Comparison of ENCODE assay signal across 8 cellular contexts in the genomic region with DNA sequence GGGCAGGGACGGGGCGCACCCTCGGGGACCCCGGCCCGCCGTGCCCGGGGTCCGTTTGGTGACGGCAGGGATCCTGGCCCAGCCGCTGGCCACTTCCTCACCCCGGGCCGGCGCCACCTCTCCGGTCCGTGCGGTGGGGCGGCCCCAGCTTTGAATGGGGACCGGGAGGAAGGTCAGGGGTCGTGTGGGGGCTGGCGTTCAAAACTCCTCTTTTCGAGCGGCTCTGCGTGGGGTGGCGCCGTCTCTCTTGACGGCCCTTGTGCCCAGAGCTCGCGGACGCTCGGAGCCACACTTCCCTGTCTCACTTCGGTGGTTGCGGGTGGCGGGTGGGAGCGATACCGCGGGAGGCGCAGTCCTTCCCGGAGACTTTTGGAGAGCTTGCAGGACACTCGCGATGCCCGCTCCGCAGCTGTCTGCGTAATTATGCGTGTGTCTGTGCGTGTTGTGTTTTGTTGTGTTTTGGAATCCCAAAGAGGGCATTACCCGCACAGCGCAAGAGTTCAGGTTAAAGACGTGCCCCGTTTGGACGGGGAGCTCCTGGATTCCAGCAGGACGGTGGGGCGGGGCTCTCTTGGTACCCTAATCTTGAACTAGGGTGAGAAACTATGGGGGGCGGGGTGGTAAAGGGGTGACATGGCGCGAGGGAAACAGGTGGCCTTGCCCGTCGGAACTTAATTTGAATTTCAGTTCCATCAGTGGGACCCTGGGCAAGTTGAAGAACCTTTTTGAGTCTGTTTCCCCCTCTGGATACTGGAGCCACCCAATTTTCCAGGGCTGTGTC. TPM values are rescaled to one million over a fixed set of nuclear protein-coding genes. Genes with fewer than 3 reads are reported as not detected.
DNase-seq lines count a peak whose midpoint lies in the region; ATAC-seq lines count a peak whose summit lies in the region.

No MANE protein-coding gene starts in this region.

- no peaks in the 10 kb centered on the region for H3K36me3 Mint-ChIP-seq in activated naive CD4-positive, alpha-beta T cell treated with anti-CD3 and anti-CD28 coated beads, Interleukin-2, amount 50 U/mL, for 24 hours
- no peaks in the 10 kb centered on the region for H3K36me3 Mint-ChIP-seq in activated T-helper 2 cell treated with anti-CD3 and anti-CD28 coated beads, Interferon-gamma antibody, Interleukin-2, Interleukin-4, amounts not matched to agents 10 μg/mL and 5 μg/mL and 100 μg/mL, durations not matched to agents 14 hours and 24 hours and 36 hours (ENCODE audit: low read depth)

- no peak overlapping the region for H3K27ac Mint-ChIP-seq in activated naive CD4-positive, alpha-beta T cell treated with anti-CD3 and anti-CD28 coated beads, Interleukin-2, amount 50 U/mL, for 24 hours
- H3K27ac Mint-ChIP-seq in activated T-helper 2 cell treated with anti-CD3 and anti-CD28 coated beads, Interferon-gamma antibody, Interleukin-2, Interleukin-4, amounts not matched to agents 10 μg/mL and 5 μg/mL and 100 μg/mL, durations not matched to agents 14 hours and 24 hours and 36 hours = no peak overlapping the region

- H3K9me3 Mint-ChIP-seq in activated naive CD4-positive, alpha-beta T cell treated with anti-CD3 and anti-CD28 coated beads, Interleukin-2, amount 50 U/mL, for 24 hours = no peaks in the 10 kb centered on the region
- no peaks in the 10 kb centered on the region for H3K9me3 Mint-ChIP-seq in activated T-helper 2 cell treated with anti-CD3 and anti-CD28 coated beads, Interferon-gamma antibody, Interleukin-2, Interleukin-4, amounts not matched to agents 10 μg/mL and 5 μg/mL and 100 μg/mL, durations not matched to agents 14 hours and 24 hours and 36 hours

- DNase-seq in activated naive CD4-positive, alpha-beta T cell (lab: John Stamatoyannopoulos, UW) = no peak
- DNase-seq in activated T-helper 2 cell treated with anti-CD3 and anti-CD28 coated beads, Interferon-gamma antibody, Interleukin-2, Interleukin-4, amounts not matched to agents 10 μg/mL and 5 μg/mL and 100 μg/mL, durations not matched to agents 14 hours and 24 hours and 36 hours (ENCODE audit: low spot score) = no peak
- DNase-seq in middle frontal gyrus (ENCODE audit: extremely low spot score, low spot score) (no peak), NCI-H510A treated with DMSO at 0.1 percent for 48 hours (lab: John Stamatoyannopoulos, UW) (no peak)

- H3K4me1 Mint-ChIP-seq in activated naive CD4-positive, alpha-beta T cell treated with anti-CD3 and anti-CD28 coated beads, Interleukin-2, amount 50 U/mL, for 24 hours = peaks cover 13% of the 10 kb centered on the region
- H3K4me1 Mint-ChIP-seq in activated T-helper 2 cell treated with anti-CD3 and anti-CD28 coated beads, Interferon-gamma antibody, Interleukin-2, Interleukin-4, amounts not matched to agents 10 μg/mL and 5 μg/mL and 100 μg/mL, durations not matched to agents 14 hours and 24 hours and 36 hours (ENCODE audit: low read depth) = peaks cover 13% of the 10 kb centered on the region

- peak overlapping the region; percentile 47 for H3K4me3 ChIP-seq in iPS-11a (ENCODE audit: low read depth, low read length)
- H3K4me3 ChIP-seq in skin epidermis = peak overlapping the region; percentile 62 to 93 (median 81)

- peak; percentile 11 for ATAC-seq in HG03439 (IDR thresholded peaks at IDR 0.05; ENCODE audit: unreplicated experiment)

- H3K4me3 Mint-ChIP-seq in activated naive CD4-positive, alpha-beta T cell treated with anti-CD3 and anti-CD28 coated beads, Interleukin-2, amount 50 U/mL, for 24 hours = peak overlapping the region; percentile 83
- H3K4me3 Mint-ChIP-seq in activated T-helper 2 cell treated with anti-CD3 and anti-CD28 coated beads, Interferon-gamma antibody, Interleukin-2, Interleukin-4, amounts not matched to agents 10 μg/mL and 5 μg/mL and 100 μg/mL, durations not matched to agents 14 hours and 24 hours and 36 hours (ENCODE audit: low read depth) = peak overlapping the region; percentile 77

- peaks cover 29% of the 10 kb centered on the region for H3K27me3 Mint-ChIP-seq in activated naive CD4-positive, alpha-beta T cell treated with anti-CD3 and anti-CD28 coated beads, Interleukin-2, amount 50 U/mL, for 24 hours
- peaks cover 46% of the 10 kb centered on the region for H3K27me3 Mint-ChIP-seq in activated T-helper 2 cell treated with anti-CD3 and anti-CD28 coated beads, Interferon-gamma antibody, Interleukin-2, Interleukin-4, amounts not matched to agents 10 μg/mL and 5 μg/mL and 100 μg/mL, durations not matched to agents 14 hours and 24 hours and 36 hours (ENCODE audit: low read depth)

- intact Hi-C loops in activated T-helper 2 cell treated with anti-CD3 and anti-CD28 coated beads, Interferon-gamma antibody, Interleukin-2, Interleukin-4, amounts not matched to agents 10 μg/mL and 5 μg/mL and 100 μg/mL, durations not matched to agents 14 hours and 24 hours and 36 hours (cut with micrococcal nuclease) = loop anchor here (2.0 kb wide), 1 partner anchor 19 kb away; no protein-coding TSS in a partner anchor

- H3K27ac ChIP-seq in skin epidermis = peak overlapping the region; percentile 52 to 89 (median 79)

RNA-seq across cellular contexts. Expression of a gene that starts 0.6 kb away (rescaled TPM):
- total RNA-seq in activated T-helper 2 cell treated with anti-CD3 and anti-CD28 coated beads, Interferon-gamma antibody, Interleukin-2, Interleukin-4, amounts not matched to agents 10 μg/mL and 5 μg/mL and 100 μg/mL, durations not matched to agents 14 hours and 24 hours and 36 hours = 7.1 and 9.6 TPM in 2 replicates
